12 cellular contexts compared by ENCODE assay signal in genomic region chr17:4795168-4795567, GRCh38. TPM values are rescaled to one million over a fixed set of nuclear protein-coding genes. Genes with fewer than 3 reads are reported as not detected.
DNase-seq lines count a peak whose midpoint lies in the region; ATAC-seq and TF ChIP-seq lines count a peak whose summit lies in the region.
"Had no signal": no experiment of that assay in that cellular context is flagged by ENCODE, and none has a peak within 500 bp of the region (broad histone marks: within the 10 kb centered on the region; RNA-seq: fewer than 3 reads in every experiment).

No MANE protein-coding gene starts in this region.

- H3K27ac ChIP-seq in left ventricle myocardium inferior (replicated peaks) (peak overlapping the region; percentile 83), mesenchymal stem cell (ENCODE audit: low read length, poor library complexity, severe bottlenecking) (no peak overlapping the region), upper lobe of right lung (peak overlapping the region; percentile 81)

- no peak for DNase-seq in left ventricle myocardium inferior
- no peak for DNase-seq in Right ventricle myocardium inferior (ENCODE audit: missing footprints)
- no peak for DNase-seq in activated naive CD8-positive, alpha-beta T cell treated with anti-CD3 and anti-CD28 coated beads, Interleukin-2, amount 10 ng/mL, durations not matched to agents 7 days and 5 days
- no peak for DNase-seq in mesenchymal stem cell
- DNase-seq in upper lobe of right lung = no peak
- DNase-seq in SHP77 (lab: John Stamatoyannopoulos, UW) = no peak
- no peak for DNase-seq in HAP-1 (ENCODE audit: low spot score in 2 of 2)

- H3K27me3 Mint-ChIP-seq in activated naive CD8-positive, alpha-beta T cell treated with anti-CD3 and anti-CD28 coated beads, Interleukin-2, amount 10 ng/mL, durations not matched to agents 7 days and 5 days = peaks cover 14% of the 10 kb centered on the region

- H2BK120ac ChIP-seq in mesenchymal stem cell (ENCODE audit: low read depth, low read length) = no peak overlapping the region

- H3K9me3 ChIP-seq in left ventricle myocardium inferior (replicated peaks) (no peaks in the 10 kb centered on the region), mesenchymal stem cell (ENCODE audit: control insufficient read depth, low read length) (no peaks in the 10 kb centered on the region), upper lobe of right lung (no peaks in the 10 kb centered on the region), HAP-1 (no peaks in the 10 kb centered on the region)
- H3K9me3 ChIP-seq: adrenal gland, pancreas had no signal

- POLR2A ChIA-PET in activated naive CD8-positive, alpha-beta T cell treated with anti-CD3 and anti-CD28 coated beads, Interleukin-2, amount 10 ng/mL, durations not matched to agents 7 days and 5 days (lab: Charles Lee) = no interaction called here

- H2BK15ac ChIP-seq in mesenchymal stem cell (ENCODE audit: low read depth, poor library complexity, severe bottlenecking) = no peak overlapping the region

- H2BK5ac ChIP-seq in mesenchymal stem cell (ENCODE audit: low read depth, low read length, poor library complexity, severe bottlenecking) = no peak overlapping the region

- intact Hi-C loops in left ventricle myocardium inferior (cut with micrococcal nuclease) = no loop called here
- intact Hi-C loops in Right ventricle myocardium inferior (cut with DNase I) = no loop called here
- intact Hi-C loops in upper lobe of right lung (cut with DNase I) = loop anchor here (5.0 kb wide), 1 partner anchor 92 kb away; no protein-coding TSS in a partner anchor

- H3K27ac Mint-ChIP-seq in activated naive CD8-positive, alpha-beta T cell treated with anti-CD3 and anti-CD28 coated beads, Interleukin-2, amount 10 ng/mL, durations not matched to agents 7 days and 5 days = peak overlapping the region; percentile 96

- no peak overlapping the region for H2AK5ac ChIP-seq in mesenchymal stem cell (ENCODE audit: low read length, severe bottlenecking)

- peaks cover 13% of the 10 kb centered on the region for H3K4me1 Mint-ChIP-seq in activated naive CD8-positive, alpha-beta T cell treated with anti-CD3 and anti-CD28 coated beads, Interleukin-2, amount 10 ng/mL, durations not matched to agents 7 days and 5 days

- H3K4me3 Mint-ChIP-seq in activated naive CD8-positive, alpha-beta T cell treated with anti-CD3 and anti-CD28 coated beads, Interleukin-2, amount 10 ng/mL, durations not matched to agents 7 days and 5 days = peak overlapping the region; percentile 99

- no peak overlapping the region for H3K14ac ChIP-seq in mesenchymal stem cell (ENCODE audit: low read length in 2 of 2)

- H4K91ac ChIP-seq in mesenchymal stem cell (ENCODE audit: low read length) = no peak overlapping the region

- H3K4me3 ChIP-seq in left ventricle myocardium inferior = peak overlapping the region; percentile 76
- no peak overlapping the region for H3K4me3 ChIP-seq in mesenchymal stem cell (ENCODE audit: insufficient read depth in 1 of 2, low read depth in 1 of 2, low read length in 2 of 2)
- peak overlapping the region; percentile 98 for H3K4me3 ChIP-seq in upper lobe of right lung
- H3K4me3 ChIP-seq in HAP-1 = no peak overlapping the region

- H3K4ac ChIP-seq in mesenchymal stem cell (ENCODE audit: low read depth in 1 of 2, low read length in 2 of 2) = peak overlapping the region in 1 of 2 experiments; percentile 44

- in situ Hi-C loops in HAP-1 (cut with MboI; ENCODE audit: low sequenced_read_pairs) = no loop called here

- H3K4me2 ChIP-seq in mesenchymal stem cell (ENCODE audit: low read length, poor library complexity, severe bottlenecking) = no peak overlapping the region

- H2BK12ac ChIP-seq in mesenchymal stem cell (ENCODE audit: low read length in 2 of 2) = no peak overlapping the region

- H3K36me3 ChIP-seq in left ventricle myocardium inferior (peaks cover 23% of the 10 kb centered on the region), mesenchymal stem cell (ENCODE audit: control insufficient read depth in 1 of 2, insufficient read depth in 2 of 2, low read depth in 1 of 2, low read length in 2 of 2) (peaks cover 22 to 25% of the 10 kb centered on the region in 2 experiments), upper lobe of right lung (peaks cover 24% of the 10 kb centered on the region), HAP-1 (replicated peaks) (peaks cover 22% of the 10 kb centered on the region)
- H3K36me3 ChIP-seq: pancreas had no signal

- peak overlapping the region; percentile 35 for H4K8ac ChIP-seq in mesenchymal stem cell (ENCODE audit: low read length)

- peaks cover 2% of the 10 kb centered on the region for H3K36me3 Mint-ChIP-seq in activated naive CD8-positive, alpha-beta T cell treated with anti-CD3 and anti-CD28 coated beads, Interleukin-2, amount 10 ng/mL, durations not matched to agents 7 days and 5 days

- ATAC-seq in Right ventricle myocardium inferior (no peak), upper lobe of right lung (no peak), GM19328 (IDR thresholded peaks at IDR 0.05; ENCODE audit: unreplicated experiment) (no peak)
- no peak for ATAC-seq in activated naive CD8-positive, alpha-beta T cell treated with anti-CD3 and anti-CD28 coated beads, Interleukin-2, amount 10 ng/mL, durations not matched to agents 7 days and 5 days (ENCODE audit: low read depth)

- no peaks in the 10 kb centered on the region for H3K9me3 Mint-ChIP-seq in activated naive CD8-positive, alpha-beta T cell treated with anti-CD3 and anti-CD28 coated beads, Interleukin-2, amount 10 ng/mL, durations not matched to agents 7 days and 5 days

- H3K79me1 ChIP-seq in mesenchymal stem cell (replicated peaks; ENCODE audit: low read length, poor library complexity, severe bottlenecking) = peaks cover 14% of the 10 kb centered on the region

- no CpG with 5 or more reads among the region's 1 CpG for WGBS in mesenchymal stem cell

- no peak for TF ChIP-seq CTCF in left ventricle myocardium inferior (IDR thresholded peaks at IDR 0.05; ENCODE audit: borderline replicate concordance)
- no peak for TF ChIP-seq CTCF in upper lobe of right lung (IDR thresholded peaks at IDR 0.05)

- no peak overlapping the region for H3K18ac ChIP-seq in mesenchymal stem cell (ENCODE audit: low read depth in 1 of 2, low read length in 2 of 2)

- H3K9ac ChIP-seq in mesenchymal stem cell (ENCODE audit: low read length) = peak overlapping the region; percentile 97

- peaks cover 23% of the 10 kb centered on the region for H3K4me1 ChIP-seq in left ventricle myocardium inferior
- peaks cover 10% of the 10 kb centered on the region for H3K4me1 ChIP-seq in mesenchymal stem cell (ENCODE audit: control insufficient read depth, insufficient read depth, low read depth, low read length)
- peaks cover 17% of the 10 kb centered on the region for H3K4me1 ChIP-seq in upper lobe of right lung
- peaks cover 6% of the 10 kb centered on the region for H3K4me1 ChIP-seq in HAP-1

- H2AFZ ChIP-seq in mesenchymal stem cell (ENCODE audit: low read depth, low read length) = no peak overlapping the region

- H3K27me3 ChIP-seq in left ventricle myocardium inferior (ENCODE audit: low read depth) (no peaks in the 10 kb centered on the region), mesenchymal stem cell (ENCODE audit: control insufficient read depth in 1 of 2, insufficient read depth in 1 of 2, low read length in 2 of 2) (no peaks in the 10 kb centered on the region), upper lobe of right lung (no peaks in the 10 kb centered on the region), HAP-1 (ENCODE audit: low read depth) (no peaks in the 10 kb centered on the region)
- H3K27me3 ChIP-seq: adrenal gland, pancreas had no signal

- H3K23ac ChIP-seq in mesenchymal stem cell (ENCODE audit: low read length in 2 of 2) = no peak overlapping the region

RNA-seq across cellular contexts. Expression of gene PSMB6, which starts 0.8 kb away (rescaled TPM):
- 183 TPM for total RNA-seq in left ventricle myocardium inferior
- 225 TPM for total RNA-seq in Right ventricle myocardium inferior
- total RNA-seq in activated naive CD8-positive, alpha-beta T cell treated with anti-CD3 and anti-CD28 coated beads, Interleukin-2, amount 10 ng/mL, durations not matched to agents 7 days and 5 days = 10 to 100 TPM; 81.4 to 83.1 TPM
- 216 TPM for polyA plus RNA-seq in mesenchymal stem cell (2013, experiment 1 of 2)
- polyA plus RNA-seq in mesenchymal stem cell (2013, experiment 2 of 2) = 223 TPM
- total RNA-seq in upper lobe of right lung = 91.0 TPM

RNA-seq across cellular contexts. Expression of gene GLTPD2, which starts 6.4 kb away (rescaled TPM):
- total RNA-seq in left ventricle myocardium inferior (not detected), Right ventricle myocardium inferior (not detected), upper lobe of right lung (not detected)
- not detected for total RNA-seq in activated naive CD8-positive, alpha-beta T cell treated with anti-CD3 and anti-CD28 coated beads, Interleukin-2, amount 10 ng/mL, durations not matched to agents 7 days and 5 days
- polyA plus RNA-seq in mesenchymal stem cell (2013, experiment 1 of 2) = not detected
- polyA plus RNA-seq in mesenchymal stem cell (2013, experiment 2 of 2) = not detected
- total RNA-seq: adrenal gland; CD4-positive, alpha-beta memory T cell; ureter had no signal
- polyA plus RNA-seq: adrenal gland; CD4-positive, alpha-beta memory T cell had no signal

RNA-seq across cellular contexts. Expression of gene VMO1, which starts 9.0 kb away (rescaled TPM):
- 0.63 TPM for total RNA-seq in left ventricle myocardium inferior
- 0.70 TPM for total RNA-seq in Right ventricle myocardium inferior
- total RNA-seq in activated naive CD8-positive, alpha-beta T cell treated with anti-CD3 and anti-CD28 coated beads, Interleukin-2, amount 10 ng/mL, durations not matched to agents 7 days and 5 days = not detected
- polyA plus RNA-seq in mesenchymal stem cell (2013, experiment 1 of 2) = 0.23 TPM
- 0.16 TPM for polyA plus RNA-seq in mesenchymal stem cell (2013, experiment 2 of 2)
- 5.6 TPM for total RNA-seq in upper lobe of right lung
- polyA plus RNA-seq: CD4-positive, alpha-beta memory T cell had no signal

RNA-seq across cellular contexts. Expression of gene PLD2, which starts 11.8 kb away (rescaled TPM):
- total RNA-seq in left ventricle myocardium inferior = 11.2 TPM
- 12.6 TPM for total RNA-seq in Right ventricle myocardium inferior
- 10 to 100 TPM; 18.8 to 21.7 TPM for total RNA-seq in activated naive CD8-positive, alpha-beta T cell treated with anti-CD3 and anti-CD28 coated beads, Interleukin-2, amount 10 ng/mL, durations not matched to agents 7 days and 5 days
- 12.3 TPM for polyA plus RNA-seq in mesenchymal stem cell (2013, experiment 1 of 2)
- 12.6 TPM for polyA plus RNA-seq in mesenchymal stem cell (2013, experiment 2 of 2)
- total RNA-seq in upper lobe of right lung = 33.4 TPM

Comparison
In these comparisons a context has a peak if more than half of its experiments do, and no peak if none do; other contexts are left out.
1. H3K4me3 ChIP-seq: peak in left ventricle myocardium inferior (single experiment) and upper lobe of right lung (single experiment); none in mesenchymal stem cell (0 of 2) and HAP-1 (single experiment).